ENCODE assay signal across 1 cellular context in the genomic region with DNA sequence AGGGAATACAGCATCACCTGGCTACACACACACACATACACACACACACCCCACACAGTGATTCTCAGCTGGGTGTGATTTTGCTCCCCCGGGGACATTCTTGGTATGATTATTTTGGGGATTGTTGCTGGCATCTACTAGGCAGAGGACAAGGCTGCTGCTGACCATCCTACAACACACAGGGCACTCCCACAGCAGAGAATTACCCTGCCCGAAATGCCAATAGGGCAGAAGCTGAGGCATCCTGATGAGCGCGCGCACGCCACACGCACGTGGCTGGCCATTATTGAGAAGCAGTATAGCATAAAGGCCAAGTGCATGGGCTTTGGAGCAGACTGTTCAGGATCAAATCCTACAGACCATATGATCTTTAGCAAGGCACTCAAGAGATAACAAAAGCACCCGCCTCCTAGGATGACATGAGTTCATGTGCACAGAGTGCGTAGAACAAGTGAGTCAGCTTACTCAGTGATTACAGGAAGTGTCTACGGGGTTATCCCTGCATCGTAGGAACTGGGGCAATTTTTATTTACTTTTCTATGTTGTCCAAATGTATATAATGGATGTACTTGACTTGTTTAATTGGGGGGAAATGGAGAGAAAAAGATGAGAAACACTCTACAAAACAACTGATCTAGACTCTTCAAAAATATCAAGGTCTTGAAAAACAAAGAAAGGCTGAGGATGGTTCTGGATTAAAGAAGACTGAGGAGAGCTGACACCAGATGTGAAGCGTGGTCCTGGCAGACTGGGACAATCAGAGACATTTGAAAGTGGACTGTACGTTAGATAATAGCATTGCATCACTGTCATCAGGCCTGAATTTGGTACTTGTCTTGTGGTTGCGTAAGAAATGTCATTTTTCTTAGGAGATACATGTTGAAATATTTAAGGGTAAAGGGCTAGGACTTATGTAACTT.
TF ChIP-seq lines count a peak whose summit lies in the region.

No MANE protein-coding gene starts in this region.

TF ChIP-seq in HepG2, 621 proteins besides CTCF, POLR2A, EP300 and RAD21 (continued from another document and continues in another):
- TF ChIP-seq, protein P1, sequence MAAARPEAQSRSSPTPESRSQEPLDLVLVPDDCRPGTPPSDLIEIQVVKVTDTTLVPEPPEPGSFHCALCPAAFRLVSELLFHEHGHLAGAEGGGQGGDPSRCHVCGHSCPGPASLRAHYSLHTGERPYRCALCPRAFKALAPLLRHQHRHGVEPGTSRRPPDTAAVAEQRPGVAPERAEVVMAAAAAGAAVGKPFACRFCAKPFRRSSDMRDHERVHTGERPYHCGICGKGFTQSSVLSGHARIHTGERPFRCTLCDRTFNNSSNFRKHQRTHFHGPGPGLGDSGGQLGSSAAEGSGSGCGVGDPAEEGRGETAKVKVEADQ (CRISPR knock-in tag; IDR thresholded peaks at IDR 0.05; ENCODE audit: borderline replicate concordance), result no peak
- TF ChIP-seq, protein P2, sequence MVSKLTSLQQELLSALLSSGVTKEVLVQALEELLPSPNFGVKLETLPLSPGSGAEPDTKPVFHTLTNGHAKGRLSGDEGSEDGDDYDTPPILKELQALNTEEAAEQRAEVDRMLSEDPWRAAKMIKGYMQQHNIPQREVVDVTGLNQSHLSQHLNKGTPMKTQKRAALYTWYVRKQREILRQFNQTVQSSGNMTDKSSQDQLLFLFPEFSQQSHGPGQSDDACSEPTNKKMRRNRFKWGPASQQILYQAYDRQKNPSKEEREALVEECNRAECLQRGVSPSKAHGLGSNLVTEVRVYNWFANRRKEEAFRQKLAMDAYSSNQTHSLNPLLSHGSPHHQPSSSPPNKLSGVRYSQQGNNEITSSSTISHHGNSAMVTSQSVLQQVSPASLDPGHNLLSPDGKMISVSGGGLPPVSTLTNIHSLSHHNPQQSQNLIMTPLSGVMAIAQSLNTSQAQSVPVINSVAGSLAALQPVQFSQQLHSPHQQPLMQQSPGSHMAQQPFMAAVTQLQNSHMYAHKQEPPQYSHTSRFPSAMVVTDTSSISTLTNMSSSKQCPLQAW (CRISPR knock-in tag; IDR thresholded peaks at IDR 0.05), result no peak
- TF ChIP-seq ZNF766 (CRISPR knock-in tag; IDR thresholded peaks at IDR 0.05; ENCODE audit: borderline replicate concordance), result no peak
- TF ChIP-seq, protein P3, sequence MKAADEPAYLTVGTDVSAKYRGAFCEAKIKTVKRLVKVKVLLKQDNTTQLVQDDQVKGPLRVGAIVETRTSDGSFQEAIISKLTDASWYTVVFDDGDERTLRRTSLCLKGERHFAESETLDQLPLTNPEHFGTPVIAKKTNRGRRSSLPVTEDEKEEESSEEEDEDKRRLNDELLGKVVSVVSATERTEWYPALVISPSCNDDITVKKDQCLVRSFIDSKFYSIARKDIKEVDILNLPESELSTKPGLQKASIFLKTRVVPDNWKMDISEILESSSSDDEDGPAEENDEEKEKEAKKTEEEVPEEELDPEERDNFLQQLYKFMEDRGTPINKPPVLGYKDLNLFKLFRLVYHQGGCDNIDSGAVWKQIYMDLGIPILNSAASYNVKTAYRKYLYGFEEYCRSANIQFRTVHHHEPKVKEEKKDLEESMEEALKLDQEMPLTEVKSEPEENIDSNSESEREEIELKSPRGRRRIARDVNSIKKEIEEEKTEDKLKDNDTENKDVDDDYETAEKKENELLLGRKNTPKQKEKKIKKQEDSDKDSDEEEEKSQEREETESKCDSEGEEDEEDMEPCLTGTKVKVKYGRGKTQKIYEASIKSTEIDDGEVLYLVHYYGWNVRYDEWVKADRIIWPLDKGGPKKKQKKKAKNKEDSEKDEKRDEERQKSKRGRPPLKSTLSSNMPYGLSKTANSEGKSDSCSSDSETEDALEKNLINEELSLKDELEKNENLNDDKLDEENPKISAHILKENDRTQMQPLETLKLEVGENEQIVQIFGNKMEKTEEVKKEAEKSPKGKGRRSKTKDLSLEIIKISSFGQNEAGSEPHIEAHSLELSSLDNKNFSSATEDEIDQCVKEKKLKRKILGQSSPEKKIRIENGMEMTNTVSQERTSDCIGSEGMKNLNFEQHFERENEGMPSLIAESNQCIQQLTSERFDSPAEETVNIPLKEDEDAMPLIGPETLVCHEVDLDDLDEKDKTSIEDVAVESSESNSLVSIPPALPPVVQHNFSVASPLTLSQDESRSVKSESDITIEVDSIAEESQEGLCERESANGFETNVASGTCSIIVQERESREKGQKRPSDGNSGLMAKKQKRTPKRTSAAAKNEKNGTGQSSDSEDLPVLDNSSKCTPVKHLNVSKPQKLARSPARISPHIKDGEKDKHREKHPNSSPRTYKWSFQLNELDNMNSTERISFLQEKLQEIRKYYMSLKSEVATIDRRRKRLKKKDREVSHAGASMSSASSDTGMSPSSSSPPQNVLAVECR (CRISPR knock-in tag; IDR thresholded peaks at IDR 0.05; ENCODE audit: borderline replicate concordance), result peak; percentile 34; the same call in 1 of the 2 replicates
- no peak for TF ChIP-seq SP2 (CRISPR knock-in tag; IDR thresholded peaks at IDR 0.05)
- no peak for TF ChIP-seq FOXP1 (IDR thresholded peaks at IDR 0.05)
- TF ChIP-seq FOXP1 (CRISPR knock-in tag; IDR thresholded peaks at IDR 0.05), result peak; percentile 43; the same call in 1 of the 2 replicates
- TF ChIP-seq ZNF33B (CRISPR knock-in tag; IDR thresholded peaks at IDR 0.05), result no peak
- TF ChIP-seq, protein P4, sequence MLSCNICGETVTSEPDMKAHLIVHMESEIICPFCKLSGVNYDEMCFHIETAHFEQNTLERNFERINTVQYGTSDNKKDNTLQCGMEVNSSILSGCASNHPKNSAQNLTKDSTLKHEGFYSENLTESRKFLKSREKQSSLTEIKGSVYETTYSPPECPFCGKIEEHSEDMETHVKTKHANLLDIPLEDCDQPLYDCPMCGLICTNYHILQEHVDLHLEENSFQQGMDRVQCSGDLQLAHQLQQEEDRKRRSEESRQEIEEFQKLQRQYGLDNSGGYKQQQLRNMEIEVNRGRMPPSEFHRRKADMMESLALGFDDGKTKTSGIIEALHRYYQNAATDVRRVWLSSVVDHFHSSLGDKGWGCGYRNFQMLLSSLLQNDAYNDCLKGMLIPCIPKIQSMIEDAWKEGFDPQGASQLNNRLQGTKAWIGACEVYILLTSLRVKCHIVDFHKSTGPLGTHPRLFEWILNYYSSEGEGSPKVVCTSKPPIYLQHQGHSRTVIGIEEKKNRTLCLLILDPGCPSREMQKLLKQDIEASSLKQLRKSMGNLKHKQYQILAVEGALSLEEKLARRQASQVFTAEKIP (CRISPR knock-in tag; IDR thresholded peaks at IDR 0.05; ENCODE audit: borderline replicate concordance), result no peak
- TF ChIP-seq, protein P5, sequence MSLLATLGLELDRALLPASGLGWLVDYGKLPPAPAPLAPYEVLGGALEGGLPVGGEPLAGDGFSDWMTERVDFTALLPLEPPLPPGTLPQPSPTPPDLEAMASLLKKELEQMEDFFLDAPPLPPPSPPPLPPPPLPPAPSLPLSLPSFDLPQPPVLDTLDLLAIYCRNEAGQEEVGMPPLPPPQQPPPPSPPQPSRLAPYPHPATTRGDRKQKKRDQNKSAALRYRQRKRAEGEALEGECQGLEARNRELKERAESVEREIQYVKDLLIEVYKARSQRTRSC (CRISPR knock-in tag; IDR thresholded peaks at IDR 0.05; ENCODE audit: low read depth), result no peak
- no peak for TF ChIP-seq SMARCC2 (IDR thresholded peaks at IDR 0.05)
- TF ChIP-seq, protein P6, sequence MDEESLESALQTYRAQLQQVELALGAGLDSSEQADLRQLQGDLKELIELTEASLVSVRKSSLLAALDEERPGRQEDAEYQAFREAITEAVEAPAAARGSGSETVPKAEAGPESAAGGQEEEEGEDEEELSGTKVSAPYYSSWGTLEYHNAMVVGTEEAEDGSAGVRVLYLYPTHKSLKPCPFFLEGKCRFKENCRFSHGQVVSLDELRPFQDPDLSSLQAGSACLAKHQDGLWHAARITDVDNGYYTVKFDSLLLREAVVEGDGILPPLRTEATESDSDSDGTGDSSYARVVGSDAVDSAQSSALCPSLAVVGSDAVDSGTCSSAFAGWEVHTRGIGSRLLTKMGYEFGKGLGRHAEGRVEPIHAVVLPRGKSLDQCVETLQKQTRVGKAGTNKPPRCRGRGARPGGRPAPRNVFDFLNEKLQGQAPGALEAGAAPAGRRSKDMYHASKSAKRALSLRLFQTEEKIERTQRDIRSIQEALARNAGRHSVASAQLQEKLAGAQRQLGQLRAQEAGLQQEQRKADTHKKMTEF (CRISPR knock-in tag; IDR thresholded peaks at IDR 0.05), result peak; percentile 41; the same call in 1 of the 2 replicates
- TF ChIP-seq, protein P7, sequence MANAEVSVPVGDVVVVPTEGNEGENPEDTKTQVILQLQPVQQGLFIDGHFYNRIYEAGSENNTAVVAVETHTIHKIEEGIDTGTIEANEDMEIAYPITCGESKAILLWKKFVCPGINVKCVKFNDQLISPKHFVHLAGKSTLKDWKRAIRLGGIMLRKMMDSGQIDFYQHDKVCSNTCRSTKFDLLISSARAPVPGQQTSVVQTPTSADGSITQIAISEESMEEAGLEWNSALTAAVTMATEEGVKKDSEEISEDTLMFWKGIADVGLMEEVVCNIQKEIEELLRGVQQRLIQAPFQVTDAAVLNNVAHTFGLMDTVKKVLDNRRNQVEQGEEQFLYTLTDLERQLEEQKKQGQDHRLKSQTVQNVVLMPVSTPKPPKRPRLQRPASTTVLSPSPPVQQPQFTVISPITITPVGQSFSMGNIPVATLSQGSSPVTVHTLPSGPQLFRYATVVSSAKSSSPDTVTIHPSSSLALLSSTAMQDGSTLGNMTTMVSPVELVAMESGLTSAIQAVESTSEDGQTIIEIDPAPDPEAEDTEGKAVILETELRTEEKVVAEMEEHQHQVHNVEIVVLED (CRISPR knock-in tag; IDR thresholded peaks at IDR 0.05; ENCODE audit: borderline replicate concordance), result no peak
- TF ChIP-seq, protein P8, sequence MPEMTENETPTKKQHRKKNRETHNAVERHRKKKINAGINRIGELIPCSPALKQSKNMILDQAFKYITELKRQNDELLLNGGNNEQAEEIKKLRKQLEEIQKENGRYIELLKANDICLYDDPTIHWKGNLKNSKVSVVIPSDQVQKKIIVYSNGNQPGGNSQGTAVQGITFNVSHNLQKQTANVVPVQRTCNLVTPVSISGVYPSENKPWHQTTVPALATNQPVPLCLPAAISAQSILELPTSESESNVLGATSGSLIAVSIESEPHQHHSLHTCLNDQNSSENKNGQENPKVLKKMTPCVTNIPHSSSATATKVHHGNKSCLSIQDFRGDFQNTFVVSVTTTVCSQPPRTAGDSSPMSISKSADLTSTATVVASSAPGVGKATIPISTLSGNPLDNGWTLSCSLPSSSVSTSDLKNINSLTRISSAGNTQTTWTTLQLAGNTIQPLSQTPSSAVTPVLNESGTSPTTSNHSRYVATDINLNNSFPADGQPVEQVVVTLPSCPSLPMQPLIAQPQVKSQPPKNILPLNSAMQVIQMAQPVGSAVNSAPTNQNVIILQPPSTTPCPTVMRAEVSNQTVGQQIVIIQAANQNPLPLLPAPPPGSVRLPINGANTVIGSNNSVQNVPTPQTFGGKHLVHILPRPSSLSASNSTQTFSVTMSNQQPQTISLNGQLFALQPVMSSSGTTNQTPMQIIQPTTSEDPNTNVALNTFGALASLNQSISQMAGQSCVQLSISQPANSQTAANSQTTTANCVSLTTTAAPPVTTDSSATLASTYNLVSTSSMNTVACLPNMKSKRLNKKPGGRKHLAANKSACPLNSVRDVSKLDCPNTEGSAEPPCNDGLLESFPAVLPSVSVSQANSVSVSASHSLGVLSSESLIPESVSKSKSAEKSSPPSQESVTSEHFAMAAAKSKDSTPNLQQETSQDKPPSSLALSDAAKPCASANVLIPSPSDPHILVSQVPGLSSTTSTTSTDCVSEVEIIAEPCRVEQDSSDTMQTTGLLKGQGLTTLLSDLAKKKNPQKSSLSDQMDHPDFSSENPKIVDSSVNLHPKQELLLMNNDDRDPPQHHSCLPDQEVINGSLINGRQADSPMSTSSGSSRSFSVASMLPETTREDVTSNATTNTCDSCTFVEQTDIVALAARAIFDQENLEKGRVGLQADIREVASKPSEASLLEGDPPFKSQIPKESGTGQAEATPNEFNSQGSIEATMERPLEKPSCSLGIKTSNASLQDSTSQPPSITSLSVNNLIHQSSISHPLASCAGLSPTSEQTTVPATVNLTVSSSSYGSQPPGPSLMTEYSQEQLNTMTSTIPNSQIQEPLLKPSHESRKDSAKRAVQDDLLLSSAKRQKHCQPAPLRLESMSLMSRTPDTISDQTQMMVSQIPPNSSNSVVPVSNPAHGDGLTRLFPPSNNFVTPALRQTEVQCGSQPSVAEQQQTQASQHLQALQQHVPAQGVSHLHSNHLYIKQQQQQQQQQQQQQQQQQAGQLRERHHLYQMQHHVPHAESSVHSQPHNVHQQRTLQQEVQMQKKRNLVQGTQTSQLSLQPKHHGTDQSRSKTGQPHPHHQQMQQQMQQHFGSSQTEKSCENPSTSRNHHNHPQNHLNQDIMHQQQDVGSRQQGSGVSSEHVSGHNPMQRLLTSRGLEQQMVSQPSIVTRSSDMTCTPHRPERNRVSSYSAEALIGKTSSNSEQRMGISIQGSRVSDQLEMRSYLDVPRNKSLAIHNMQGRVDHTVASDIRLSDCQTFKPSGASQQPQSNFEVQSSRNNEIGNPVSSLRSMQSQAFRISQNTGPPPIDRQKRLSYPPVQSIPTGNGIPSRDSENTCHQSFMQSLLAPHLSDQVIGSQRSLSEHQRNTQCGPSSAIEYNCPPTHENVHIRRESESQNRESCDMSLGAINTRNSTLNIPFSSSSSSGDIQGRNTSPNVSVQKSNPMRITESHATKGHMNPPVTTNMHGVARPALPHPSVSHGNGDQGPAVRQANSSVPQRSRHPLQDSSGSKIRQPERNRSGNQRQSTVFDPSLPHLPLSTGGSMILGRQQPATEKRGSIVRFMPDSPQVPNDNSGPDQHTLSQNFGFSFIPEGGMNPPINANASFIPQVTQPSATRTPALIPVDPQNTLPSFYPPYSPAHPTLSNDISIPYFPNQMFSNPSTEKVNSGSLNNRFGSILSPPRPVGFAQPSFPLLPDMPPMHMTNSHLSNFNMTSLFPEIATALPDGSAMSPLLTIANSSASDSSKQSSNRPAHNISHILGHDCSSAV (CRISPR knock-in tag; IDR thresholded peaks at IDR 0.05; ENCODE audit: borderline replicate concordance), result no peak
- no peak for TF ChIP-seq ATF1 (CRISPR knock-in tag; IDR thresholded peaks at IDR 0.05)
- no peak for TF ChIP-seq SP1 (IDR thresholded peaks at IDR 0.05)
- no peak for TF ChIP-seq SP1 (CRISPR knock-in tag; IDR thresholded peaks at IDR 0.05)
- TF ChIP-seq ZNF558 (CRISPR knock-in tag; IDR thresholded peaks at IDR 0.05; ENCODE audit: borderline replicate concordance), result no peak
- TF ChIP-seq, protein P9, sequence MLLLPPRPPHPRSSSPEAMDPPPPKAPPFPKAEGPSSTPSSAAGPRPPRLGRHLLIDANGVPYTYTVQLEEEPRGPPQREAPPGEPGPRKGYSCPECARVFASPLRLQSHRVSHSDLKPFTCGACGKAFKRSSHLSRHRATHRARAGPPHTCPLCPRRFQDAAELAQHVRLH (CRISPR knock-in tag; IDR thresholded peaks at IDR 0.05; ENCODE audit: borderline replicate concordance, low read depth), result no peak; the same call in 1 of the 2 replicates
- no peak for TF ChIP-seq ZNF337 (CRISPR knock-in tag; IDR thresholded peaks at IDR 0.05; ENCODE audit: borderline replicate concordance, low read depth)
- no peak for TF ChIP-seq MBNL3 (CRISPR knock-in tag; conservative IDR thresholded peaks at IDR 0.05)
- TF ChIP-seq ZNF781 (CRISPR knock-in tag; IDR thresholded peaks at IDR 0.05; ENCODE audit: borderline replicate concordance, not compliant biosample characterization), result no peak
- TF ChIP-seq, protein P10, sequence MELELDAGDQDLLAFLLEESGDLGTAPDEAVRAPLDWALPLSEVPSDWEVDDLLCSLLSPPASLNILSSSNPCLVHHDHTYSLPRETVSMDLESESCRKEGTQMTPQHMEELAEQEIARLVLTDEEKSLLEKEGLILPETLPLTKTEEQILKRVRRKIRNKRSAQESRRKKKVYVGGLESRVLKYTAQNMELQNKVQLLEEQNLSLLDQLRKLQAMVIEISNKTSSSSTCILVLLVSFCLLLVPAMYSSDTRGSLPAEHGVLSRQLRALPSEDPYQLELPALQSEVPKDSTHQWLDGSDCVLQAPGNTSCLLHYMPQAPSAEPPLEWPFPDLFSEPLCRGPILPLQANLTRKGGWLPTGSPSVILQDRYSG (CRISPR knock-in tag; IDR thresholded peaks at IDR 0.05), result no peak
- no peak for TF ChIP-seq ATAD3A (CRISPR knock-in tag; IDR thresholded peaks at IDR 0.05)
